ENCODE assay signal across 10 cellular contexts in the genomic region with DNA sequence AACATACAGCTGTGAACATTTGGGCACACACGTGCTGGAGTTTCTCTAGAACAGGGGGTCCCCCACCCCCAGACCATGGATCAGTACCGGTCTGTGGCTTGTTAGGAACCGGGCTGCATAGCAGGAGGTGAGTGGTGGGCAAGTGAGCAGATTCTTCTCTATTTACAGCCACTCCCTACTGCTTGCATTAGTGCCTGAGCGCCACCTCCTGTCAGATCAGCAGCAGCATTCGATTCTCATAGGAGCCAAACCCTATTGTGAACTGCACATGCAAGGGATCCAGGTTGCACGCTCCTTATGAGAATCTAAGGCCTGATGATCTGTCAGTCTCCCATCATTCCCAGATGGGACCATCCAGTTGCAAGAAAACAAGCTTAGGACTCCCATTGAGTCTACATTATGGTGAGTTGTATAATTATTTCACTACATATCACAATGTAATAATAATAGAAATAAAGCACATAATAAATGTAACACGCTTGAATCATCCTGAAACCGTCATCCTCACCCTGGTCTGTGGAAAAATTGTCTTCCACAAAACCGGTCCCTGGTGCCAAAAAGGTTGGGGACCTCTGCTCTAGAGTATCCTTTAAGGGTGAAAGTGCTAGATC. TPM values are rescaled to one million over a fixed set of nuclear protein-coding genes. Genes with fewer than 3 reads are reported as not detected.
A peak's percentile ranks its signal among the peaks of the same experiment; 100 is the strongest.
DNase-seq lines count a peak whose midpoint lies in the region; ATAC-seq, FAIRE-seq and TF ChIP-seq lines count a peak whose summit lies in the region.
"Had no signal": no experiment of that assay in that cellular context is flagged by ENCODE, and none has a peak within 500 bp of the region (broad histone marks: within the 10 kb centered on the region; RNA-seq: fewer than 3 reads in every experiment).

No MANE protein-coding gene starts in this region.

- H3K36me3 Mint-ChIP-seq in activated CD8-positive, alpha-beta T cell treated with anti-CD3 and anti-CD28 coated beads, Interleukin-2, amount 10 ng/mL, durations not matched to agents 7 days and 5 days (ENCODE audit: low read depth): no peaks in the 10 kb centered on the region
- H3K36me3 Mint-ChIP-seq in neural crest cell (ENCODE audit: low read depth): peaks cover 3% of the 10 kb centered on the region
- H3K36me3 Mint-ChIP-seq: IgD-negative memory B cell had no signal

- no peak overlapping the region for H3K4me3 ChIP-seq in MG63

- peak; percentile 3 for DNase-seq in NCI-H2107 treated with DMSO at 0.1 percent for 48 hours (lab: John Stamatoyannopoulos, UW; ENCODE audit: unreplicated experiment)
- no peak for DNase-seq in NCI-H2107 (lab: John Stamatoyannopoulos, UW)
- peak; percentile 35 for DNase-seq in MG63
- DNase-seq in activated CD8-positive, alpha-beta T cell treated with anti-CD3 and anti-CD28 coated beads, Interleukin-2, amount 10 ng/mL, durations not matched to agents 7 days and 5 days: peak; percentile 31
- peak; percentile 18 for DNase-seq in neural crest cell (ENCODE audit: low read depth, low spot score)
- DNase-seq in frontal cortex (ENCODE audit: low spot score in 2 of 2): no peak

- ATAC-seq in activated CD8-positive, alpha-beta T cell treated with anti-CD3 and anti-CD28 coated beads, Interleukin-2, amount 10 ng/mL, durations not matched to agents 7 days and 5 days: no peak
- ATAC-seq in GM21360 (IDR thresholded peaks at IDR 0.05; ENCODE audit: unreplicated experiment): no peak
- ATAC-seq in GM19035 (IDR thresholded peaks at IDR 0.05; ENCODE audit: unreplicated experiment): no peak

- H3K27ac Mint-ChIP-seq in activated CD8-positive, alpha-beta T cell treated with anti-CD3 and anti-CD28 coated beads, Interleukin-2, amount 10 ng/mL, durations not matched to agents 7 days and 5 days: no peak overlapping the region
- H3K27ac Mint-ChIP-seq in neural crest cell (ENCODE audit: unreplicated experiment): no peak overlapping the region
- H3K27ac Mint-ChIP-seq: CD4-positive, CD25-positive, alpha-beta regulatory T cell; IgD-negative memory B cell had no signal

- no peaks in the 10 kb centered on the region for H3K36me3 ChIP-seq in MG63

- peak; percentile 64 for TF ChIP-seq CTCF in neural crest cell (conservative IDR thresholded peaks at IDR 0.05)

- POLR2A ChIA-PET in activated CD8-positive, alpha-beta T cell treated with anti-CD3 and anti-CD28 coated beads, Interleukin-2, amount 10 ng/mL, durations not matched to agents 7 days and 5 days (lab: Charles Lee): no interaction called here

- H3K4me1 Mint-ChIP-seq in activated CD8-positive, alpha-beta T cell treated with anti-CD3 and anti-CD28 coated beads, Interleukin-2, amount 10 ng/mL, durations not matched to agents 7 days and 5 days (ENCODE audit: low read depth): no peaks in the 10 kb centered on the region
- no peaks in the 10 kb centered on the region for H3K4me1 Mint-ChIP-seq in neural crest cell
- H3K4me1 Mint-ChIP-seq: IgD-negative memory B cell had no signal

- CTCF ChIA-PET in activated CD8-positive, alpha-beta T cell treated with anti-CD3 and anti-CD28 coated beads, Interleukin-2, amount 10 ng/mL, durations not matched to agents 7 days and 5 days (lab: Charles Lee): interaction anchor here (1.3 kb wide), 1 partner anchor 26 kb away, joined by 4 read pairs; a partner anchor contains a TSS

- H3K4me3 Mint-ChIP-seq in activated CD8-positive, alpha-beta T cell treated with anti-CD3 and anti-CD28 coated beads, Interleukin-2, amount 10 ng/mL, durations not matched to agents 7 days and 5 days: no peak overlapping the region
- H3K4me3 Mint-ChIP-seq in neural crest cell: no peak overlapping the region
- H3K4me3 Mint-ChIP-seq: CD4-positive, CD25-positive, alpha-beta regulatory T cell; IgD-negative memory B cell had no signal

- H3K27me3 Mint-ChIP-seq in activated CD8-positive, alpha-beta T cell treated with anti-CD3 and anti-CD28 coated beads, Interleukin-2, amount 10 ng/mL, durations not matched to agents 7 days and 5 days (ENCODE audit: low read depth): no peaks in the 10 kb centered on the region
- H3K27me3 Mint-ChIP-seq in neural crest cell (ENCODE audit: low read depth): no peaks in the 10 kb centered on the region
- H3K27me3 Mint-ChIP-seq: CD4-positive, CD25-positive, alpha-beta regulatory T cell; IgD-negative memory B cell had no signal

- H3K27me3 ChIP-seq in MG63: no peaks in the 10 kb centered on the region

- no peaks in the 10 kb centered on the region for H3K9me3 ChIP-seq in MG63

- H3K9me3 Mint-ChIP-seq in activated CD8-positive, alpha-beta T cell treated with anti-CD3 and anti-CD28 coated beads, Interleukin-2, amount 10 ng/mL, durations not matched to agents 7 days and 5 days (ENCODE audit: insufficient read depth): no peaks in the 10 kb centered on the region
- no peaks in the 10 kb centered on the region for H3K9me3 Mint-ChIP-seq in neural crest cell
- H3K9me3 Mint-ChIP-seq: CD4-positive, CD25-positive, alpha-beta regulatory T cell; IgD-negative memory B cell had no signal

- no peak for FAIRE-seq in frontal cortex (lab: Jason Lieb, UNC)

RNA-seq across cellular contexts. Expression of a gene that starts 25.8 kb away (rescaled TPM):
- total RNA-seq in MG63 (2014; rRNA removed; shearing (Covaris generic); ENCODE audit: low replicate concordance): not detected in 2 replicates
- not detected for total RNA-seq in activated CD8-positive, alpha-beta T cell treated with anti-CD3 and anti-CD28 coated beads, Interleukin-2, amount 10 ng/mL, durations not matched to agents 7 days and 5 days
- total RNA-seq in neural crest cell (not detected in 2 replicates), frontal cortex (0.41 TPM)
- total RNA-seq: CD4-positive, CD25-positive, alpha-beta regulatory T cell had no signal

RNA-seq across cellular contexts. Expression of a gene that starts 44.9 kb away (rescaled TPM):
- 28.9 and 37.7 TPM in 2 replicates for total RNA-seq in MG63 (2014; rRNA removed; shearing (Covaris generic); ENCODE audit: low replicate concordance)
- 1 to 10 TPM; 8.5 to 8.7 TPM for total RNA-seq in activated CD8-positive, alpha-beta T cell treated with anti-CD3 and anti-CD28 coated beads, Interleukin-2, amount 10 ng/mL, durations not matched to agents 7 days and 5 days
- total RNA-seq in neural crest cell: 15.0 and 15.4 TPM in 2 replicates
- total RNA-seq in frontal cortex: 8.6 TPM

Comparison
In these comparisons a context has a peak if more than half of its experiments do, and no peak if none do; other contexts are left out.
1. DNase-seq: peak in NCI-H2107 treated with DMSO at 0.1 percent for 48 hours (single experiment), MG63 (single experiment), activated CD8-positive, alpha-beta T cell treated with anti-CD3 and anti-CD28 coated beads, Interleukin-2, amount 10 ng/mL, durations not matched to agents 7 days and 5 days (single experiment) and neural crest cell (single experiment); none in NCI-H2107 (single experiment) and frontal cortex (0 of 2).